Comparison of ENCODE assay signal across 7 cellular contexts in the genomic region with DNA sequence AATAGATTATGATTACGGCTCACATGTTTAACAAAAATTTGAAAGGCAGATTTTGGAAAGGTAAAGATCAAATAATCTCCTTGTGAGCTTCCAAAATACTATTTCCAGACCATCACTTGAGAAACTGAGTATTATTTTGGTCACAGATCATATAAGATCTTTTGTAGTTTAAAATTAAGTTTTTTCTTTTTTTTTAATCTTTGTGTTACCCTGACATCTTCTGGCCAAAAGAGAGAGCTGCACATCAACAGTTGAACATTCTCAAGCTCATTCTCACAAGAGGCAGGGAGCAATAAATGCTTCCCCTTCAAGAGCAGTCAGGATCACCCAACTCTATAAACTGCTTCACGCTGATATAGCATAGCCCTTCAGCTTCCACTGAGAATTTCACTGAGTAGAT. TPM values are rescaled to one million over a fixed set of nuclear protein-coding genes. Genes with fewer than 3 reads are reported as not detected.
DNase-seq lines count a peak whose midpoint lies in the region; TF ChIP-seq lines count a peak whose summit lies in the region.

No MANE protein-coding gene starts in this region.

- in situ Hi-C loops in G401 (cut with HindIII; ENCODE audit: low sequenced_read_pairs), result no loop called here

- TF ChIP-seq CTCF in HFFc6 (IDR thresholded peaks at IDR 0.05) (peak; percentile 77), ascending aorta (IDR thresholded peaks at IDR 0.05) (peak in 2 of 3 experiments; percentile 17 to 46)

- H3K36me3 ChIP-seq in ascending aorta, result peaks cover 17 to 65% of the 10 kb centered on the region in 2 donors

- no peaks in the 10 kb centered on the region for H3K9me3 Mint-ChIP-seq in HFFc6
- no peaks in the 10 kb centered on the region for H3K9me3 Mint-ChIP-seq in activated T-helper 2 cell treated with anti-CD3 and anti-CD28 coated beads, Interferon-gamma antibody, Interleukin-2, Interleukin-4, amounts not matched to agents 10 μg/mL and 5 μg/mL and 100 μg/mL, durations not matched to agents 14 hours and 24 hours and 36 hours

- H3K9me3 ChIP-seq in ascending aorta, result no peaks in the 10 kb centered on the region

- intact Hi-C loops in ascending aorta (cut with DNase I), result no loop called here
- intact Hi-C loops in activated T-helper 2 cell treated with anti-CD3 and anti-CD28 coated beads, Interferon-gamma antibody, Interleukin-2, Interleukin-4, amounts not matched to agents 10 μg/mL and 5 μg/mL and 100 μg/mL, durations not matched to agents 14 hours and 24 hours and 36 hours (cut with micrococcal nuclease), result loop anchor here (1.0 kb wide), 1 partner anchor 317 kb away; no protein-coding TSS in a partner anchor

- no peak overlapping the region for H3K27ac ChIP-seq in ascending aorta

- DNase-seq in G401 (ENCODE audit: low spot score), result peak; percentile 21
- DNase-seq in HFFc6, result peak; percentile 21
- DNase-seq in ascending aorta (ENCODE audit: low spot score in 2 of 2), result no peak
- DNase-seq in medulla oblongata (ENCODE audit: extremely low spot score), result peak; percentile 27
- no peak for DNase-seq in activated T-helper 2 cell treated with anti-CD3 and anti-CD28 coated beads, Interferon-gamma antibody, Interleukin-2, Interleukin-4, amounts not matched to agents 10 μg/mL and 5 μg/mL and 100 μg/mL, durations not matched to agents 14 hours and 24 hours and 36 hours (ENCODE audit: low spot score)
- no peak for DNase-seq in stimulated activated CD4-positive, alpha-beta T cell treated with anti-CD3 and anti-CD28 coated beads, Interleukin-15, amount 100 ng/mL, for 24 hours
- no peak for DNase-seq in activated CD4-positive, alpha-beta T cell treated with anti-CD3 and anti-CD28 coated beads for 48 hours

- H3K27ac Mint-ChIP-seq in HFFc6, result no peak overlapping the region
- no peak overlapping the region for H3K27ac Mint-ChIP-seq in activated T-helper 2 cell treated with anti-CD3 and anti-CD28 coated beads, Interferon-gamma antibody, Interleukin-2, Interleukin-4, amounts not matched to agents 10 μg/mL and 5 μg/mL and 100 μg/mL, durations not matched to agents 14 hours and 24 hours and 36 hours

- no peaks in the 10 kb centered on the region for H3K4me1 ChIP-seq in ascending aorta

- H3K27me3 Mint-ChIP-seq in HFFc6 (ENCODE audit: insufficient read depth), result no peaks in the 10 kb centered on the region
- H3K27me3 Mint-ChIP-seq in activated T-helper 2 cell treated with anti-CD3 and anti-CD28 coated beads, Interferon-gamma antibody, Interleukin-2, Interleukin-4, amounts not matched to agents 10 μg/mL and 5 μg/mL and 100 μg/mL, durations not matched to agents 14 hours and 24 hours and 36 hours (ENCODE audit: low read depth), result no peaks in the 10 kb centered on the region

- no peak overlapping the region for H3K4me3 Mint-ChIP-seq in HFFc6
- no peak overlapping the region for H3K4me3 Mint-ChIP-seq in activated T-helper 2 cell treated with anti-CD3 and anti-CD28 coated beads, Interferon-gamma antibody, Interleukin-2, Interleukin-4, amounts not matched to agents 10 μg/mL and 5 μg/mL and 100 μg/mL, durations not matched to agents 14 hours and 24 hours and 36 hours (ENCODE audit: low read depth)

- no peaks in the 10 kb centered on the region for H3K4me1 Mint-ChIP-seq in HFFc6 (ENCODE audit: low read depth)
- H3K4me1 Mint-ChIP-seq in activated T-helper 2 cell treated with anti-CD3 and anti-CD28 coated beads, Interferon-gamma antibody, Interleukin-2, Interleukin-4, amounts not matched to agents 10 μg/mL and 5 μg/mL and 100 μg/mL, durations not matched to agents 14 hours and 24 hours and 36 hours (ENCODE audit: low read depth), result no peaks in the 10 kb centered on the region

- no peaks in the 10 kb centered on the region for H3K27me3 ChIP-seq in ascending aorta

- H3K36me3 Mint-ChIP-seq in HFFc6 (ENCODE audit: low read depth), result no peaks in the 10 kb centered on the region
- H3K36me3 Mint-ChIP-seq in activated T-helper 2 cell treated with anti-CD3 and anti-CD28 coated beads, Interferon-gamma antibody, Interleukin-2, Interleukin-4, amounts not matched to agents 10 μg/mL and 5 μg/mL and 100 μg/mL, durations not matched to agents 14 hours and 24 hours and 36 hours (ENCODE audit: low read depth), result peaks cover 10% of the 10 kb centered on the region

- no peak overlapping the region for H3K4me3 ChIP-seq in ascending aorta

RNA-seq across cellular contexts. Expression of a gene that starts 15.9 kb away (rescaled TPM):
- 8.3 and 17.5 TPM in 2 replicates for total RNA-seq in G401 (2014; rRNA removed; shearing (Covaris generic))
- 10 to 100 TPM; 11.5 to 16.3 (median 15.7) TPM for total RNA-seq in HFFc6 (2021; fragmentation: NEBNext Ultra II Directional; extraction: Animal tissue kit (Norgen Biotek cat#: 25700))
- 15.4 TPM for total RNA-seq in ascending aorta
- 13.4 and 14.4 TPM in 2 replicates for total RNA-seq in activated T-helper 2 cell treated with anti-CD3 and anti-CD28 coated beads, Interferon-gamma antibody, Interleukin-2, Interleukin-4, amounts not matched to agents 10 μg/mL and 5 μg/mL and 100 μg/mL, durations not matched to agents 14 hours and 24 hours and 36 hours

RNA-seq across cellular contexts. Expression of a gene that starts 43.1 kb away (rescaled TPM):
- not detected in 2 replicates for total RNA-seq in G401 (2014; rRNA removed; shearing (Covaris generic))
- not detected for total RNA-seq in HFFc6 (2021; fragmentation: NEBNext Ultra II Directional; extraction: Animal tissue kit (Norgen Biotek cat#: 25700))
- not detected for total RNA-seq in ascending aorta
- total RNA-seq in activated T-helper 2 cell treated with anti-CD3 and anti-CD28 coated beads, Interferon-gamma antibody, Interleukin-2, Interleukin-4, amounts not matched to agents 10 μg/mL and 5 μg/mL and 100 μg/mL, durations not matched to agents 14 hours and 24 hours and 36 hours, result not detected in 2 replicates

Comparison
In these comparisons a context has a peak if more than half of its experiments do, and no peak if none do; other contexts are left out.
1. DNase-seq: peak in G401 (single experiment), HFFc6 (single experiment) and medulla oblongata (single experiment); none in ascending aorta (0 of 2), activated T-helper 2 cell treated with anti-CD3 and anti-CD28 coated beads, Interferon-gamma antibody, Interleukin-2, Interleukin-4, amounts not matched to agents 10 μg/mL and 5 μg/mL and 100 μg/mL, durations not matched to agents 14 hours and 24 hours and 36 hours (single experiment), stimulated activated CD4-positive, alpha-beta T cell treated with anti-CD3 and anti-CD28 coated beads, Interleukin-15, amount 100 ng/mL, for 24 hours (single experiment) and activated CD4-positive, alpha-beta T cell treated with anti-CD3 and anti-CD28 coated beads for 48 hours (single experiment).